Comparison of ENCODE assay signal across 8 cellular contexts in the genomic region with DNA sequence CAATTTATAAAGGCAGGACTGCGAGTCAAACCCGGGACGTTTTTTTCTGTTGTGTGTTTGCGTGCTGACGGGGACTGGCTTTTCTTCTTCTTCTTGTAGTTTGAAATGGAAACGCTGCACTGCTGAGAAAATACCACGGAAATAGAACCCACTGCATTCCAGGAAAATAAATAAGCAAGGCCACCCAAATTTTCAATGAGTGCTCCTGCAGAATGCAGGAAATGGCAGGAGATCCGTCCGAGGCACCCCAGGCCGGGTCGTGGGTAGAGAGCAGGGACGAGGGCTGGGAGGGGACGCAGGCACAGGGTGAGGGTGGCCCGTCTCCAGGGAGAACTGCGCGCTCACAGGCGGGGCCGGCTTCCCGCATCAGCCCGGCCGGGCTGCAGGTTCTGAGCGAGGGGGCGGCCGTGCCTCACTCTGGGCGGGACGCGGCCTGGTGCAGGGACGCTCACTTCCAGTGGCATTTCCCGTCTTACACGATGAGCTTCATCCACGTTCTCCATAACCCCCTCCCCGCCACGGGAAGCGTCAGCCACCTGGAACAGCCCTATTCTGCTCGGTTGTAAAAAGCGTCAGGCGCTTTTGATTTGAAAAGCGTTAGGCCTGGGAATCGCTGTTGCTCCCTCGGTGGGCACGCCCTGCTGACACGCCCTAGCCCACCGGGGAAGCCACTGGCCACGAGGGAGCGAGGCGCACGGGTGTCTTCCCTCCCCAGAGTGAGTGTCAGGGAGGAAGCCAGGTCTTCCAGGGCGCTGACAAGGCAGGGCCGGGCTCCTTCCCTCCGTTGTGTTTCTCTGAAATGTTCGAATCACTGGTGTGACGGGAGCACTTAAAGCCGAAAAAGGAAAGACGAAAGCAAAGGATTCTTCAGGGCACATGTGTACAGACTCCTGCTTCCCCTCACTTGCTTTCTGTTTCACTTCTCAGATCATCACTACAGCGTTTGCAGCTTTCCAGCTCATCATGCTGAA. TPM values are rescaled to one million over a fixed set of nuclear protein-coding genes. Genes with fewer than 3 reads are reported as not detected.
DNase-seq lines count a peak whose midpoint lies in the region; ATAC-seq and TF ChIP-seq lines count a peak whose summit lies in the region.

No MANE protein-coding gene starts in this region.

- CTCF ChIA-PET in MCF 10A (lab: Yijun Ruan, JAX), result interaction anchor here (0.8 to 1.3 kb wide), 2 partner anchors 11 to 12 kb away, joined by 3 to 5 read pairs; no protein-coding TSS in a partner anchor

- no peaks in the 10 kb centered on the region for H3K36me3 Mint-ChIP-seq in MCF 10A (ENCODE audit: insufficient read depth, unreplicated experiment)

- no peaks in the 10 kb centered on the region for H3K27me3 Mint-ChIP-seq in MCF 10A (ENCODE audit: insufficient read depth, unreplicated experiment)

- POLR2A ChIA-PET in MCF 10A (lab: Yijun Ruan, JAX), result interaction anchor here (1.2 kb wide), 1 partner anchor 18 kb away, joined by 3 read pairs; a partner anchor contains a TSS

- in situ Hi-C loops in Caki2 (cut with HindIII; ENCODE audit: low pct_unique_long_range_greater_than_20kb, low sequenced_read_pairs), result no loop called here

- peaks cover 23% of the 10 kb centered on the region for H3K27me3 ChIP-seq in HL-60 (ENCODE audit: insufficient read depth, poor library complexity, severe bottlenecking)

- ATAC-seq in GM19463 (IDR thresholded peaks at IDR 0.05; ENCODE audit: unreplicated experiment), result peak; percentile 83

- H3K4me1 Mint-ChIP-seq in MCF 10A (ENCODE audit: insufficient read depth, unreplicated experiment), result peaks cover 15% of the 10 kb centered on the region

- peak overlapping the region; percentile 77 for H3K4me3 Mint-ChIP-seq in MCF 10A (ENCODE audit: unreplicated experiment)

- peak overlapping the region; percentile 31 for H3K27ac Mint-ChIP-seq in MCF 10A (ENCODE audit: low read depth, unreplicated experiment)

- intact Hi-C loops in MCF 10A (cut with micrococcal nuclease), result no loop called here

- BruUV-seq in MCF 10A (replicated peaks; lab: Mats Ljungman, UMichigan), result no TSS peak

- H3K27ac ChIP-seq in HL-60 (replicated peaks), result no peak overlapping the region
- peak overlapping the region; percentile 60 to 98 (median 88) for H3K27ac ChIP-seq in skin epidermis

- peak; percentile 57 for DNase-seq in Caki2 (ENCODE audit: low read depth)
- peak in 1 of 2 experiments; percentile 3 for DNase-seq in HL-60 (ENCODE audit: low read depth in 1 of 2, low spot score in 1 of 2)
- DNase-seq in T-helper 9 cell, result peak; percentile 27
- peak; percentile 27 for DNase-seq in MCF 10A (ENCODE audit: unreplicated experiment)
- DNase-seq in iPS-NIHi11 (ENCODE audit: low spot score), result peak; percentile 65
- no peak for DNase-seq in NCI-H82 (lab: John Stamatoyannopoulos, UW)

- TF ChIP-seq CTCF in HL-60 (IDR thresholded peaks at IDR 0.05; ENCODE audit: insufficient read depth, low read length), result no peak
- no peak for TF ChIP-seq CTCF in MCF 10A (IDR thresholded peaks at IDR 0.05; ENCODE audit: unreplicated experiment)

- no peaks in the 10 kb centered on the region for H3K9me3 Mint-ChIP-seq in MCF 10A (ENCODE audit: unreplicated experiment)

- peak overlapping the region; percentile 41 for H3K4me3 ChIP-seq in HL-60 (replicated peaks; ENCODE audit: insufficient read depth, low read length)
- peak overlapping the region; percentile 40 to 66 (median 48) for H3K4me3 ChIP-seq in skin epidermis

RNA-seq across cellular contexts. Expression of a gene that starts 17.9 kb away (rescaled TPM):
- total RNA-seq in Caki2 (2014; rRNA removed; shearing (Covaris generic); ENCODE audit: low replicate concordance), result 34.7 and 38.8 TPM in 2 replicates
- 14.6 and 18.9 TPM in 2 replicates for total RNA-seq in MCF 10A (2022)

RNA-seq across cellular contexts. Expression of a gene that starts 54.0 kb away (rescaled TPM):
- total RNA-seq in Caki2 (2014; rRNA removed; shearing (Covaris generic); ENCODE audit: low replicate concordance), result 0.17 and 2.1 TPM in 2 replicates
- 0.61 and 0.72 TPM in 2 replicates for total RNA-seq in MCF 10A (2022)
